8 cellular contexts compared by ENCODE assay signal in genomic region chr10:104028146-104028545, GRCh38. TPM values are rescaled to one million over a fixed set of nuclear protein-coding genes. Genes with fewer than 3 reads are reported as not detected.
A peak's percentile ranks its signal among the peaks of the same experiment; 100 is the strongest.
DNase-seq lines count a peak whose midpoint lies in the region; ATAC-seq, FAIRE-seq and TF ChIP-seq lines count a peak whose summit lies in the region.

No MANE protein-coding gene starts in this region.

- no peak overlapping the region for H3K4me3 ChIP-seq in right cardiac atrium (ENCODE audit: low read length)

- H3K9me3 ChIP-seq in right cardiac atrium (ENCODE audit: control insufficient read depth, low read length) = no peaks in the 10 kb centered on the region

- no peak overlapping the region for H3K27ac ChIP-seq in VCaP
- H3K27ac ChIP-seq in right cardiac atrium (ENCODE audit: low read length) = no peak overlapping the region
- peak overlapping the region; percentile 24 for H3K27ac ChIP-seq in substantia nigra (ENCODE audit: low read depth, low read length, poor library complexity, severe bottlenecking)

- peak; percentile 23 for DNase-seq in activated T-cell treated with anti-CD3 and anti-CD28 coated beads for 4 hours
- DNase-seq in activated T-cell treated with anti-CD3 and anti-CD28 coated beads, Interleukin-2, amount 50 U/mL, for 1 hour = no peak
- DNase-seq in right cardiac atrium = no peak
- peak in 22 of 49 donors; percentile 10 to 78 (median 27) for DNase-seq in substantia nigra (lab: John Stamatoyannopoulos, UW)
- DNase-seq in ureter (ENCODE audit: low spot score) = no peak
- no peak for DNase-seq in DMS79 treated with DMSO at 0.1 percent for 48 hours (lab: John Stamatoyannopoulos, UW)
- DNase-seq in GM19239 (ENCODE audit: insufficient read length, low spot score) = no peak

- ATAC-seq in right cardiac atrium = peak; percentile 77 to 88

- WGBS in right cardiac atrium = 67% methylated on average over 6 of the region's 6 CpGs

- no peak for FAIRE-seq in GM19239 (lab: Jason Lieb, UNC)

- H3K27me3 ChIP-seq in right cardiac atrium (ENCODE audit: control insufficient read depth, insufficient read depth) = no peaks in the 10 kb centered on the region

- peaks cover 6% of the 10 kb centered on the region for H3K4me1 ChIP-seq in right cardiac atrium (ENCODE audit: control insufficient read depth, insufficient read depth, low read length)

- intact Hi-C loops in right cardiac atrium (cut with DNase I) = no loop called here

- peak; percentile 63 for TF ChIP-seq CTCF in VCaP (conservative IDR thresholded peaks at IDR 0.05)

RNA-seq across cellular contexts. Expression of gene COL17A1, which starts 57.5 kb away (rescaled TPM):
- total RNA-seq in right cardiac atrium = under 1 TPM in 3 of 4 donors, not detected in 1; 0.12 to 0.43 (median 0.14) TPM
- 0.07 TPM for polyA plus RNA-seq in right cardiac atrium
- total RNA-seq in ureter = 18.5 TPM

Comparison
In these comparisons a context has a peak if more than half of its experiments do, and no peak if none do; other contexts are left out.
1. RNA of gene COL17A1, which starts 57.5 kb away (total RNA-seq): 18.5 TPM in ureter (single experiment); 0.12 to 0.43 TPM in right cardiac atrium; every median in the first group is over 10 times any median in the second.